Comparison of ENCODE assay signal across 24 cellular contexts in genomic region chr6:132227937-132228336, GRCh38.
DNase-seq lines count a peak whose midpoint lies in the region; ATAC-seq, FAIRE-seq and TF ChIP-seq lines count a peak whose summit lies in the region.
"Had no signal": no experiment of that assay in that cellular context is flagged by ENCODE, and none has a peak within 500 bp of the region (broad histone marks: within the 10 kb centered on the region; RNA-seq: fewer than 3 reads in every experiment).

No MANE protein-coding gene starts in this region.

- no peak for ATAC-seq in GM19397 (IDR thresholded peaks at IDR 0.05; ENCODE audit: unreplicated experiment)
- ATAC-seq: lower lobe of right lung, psoas muscle had no signal

- H2AFZ ChIP-seq in fibroblast of lung (ENCODE audit: low read length): no peak overlapping the region

- H3K9ac ChIP-seq in fibroblast of lung (ENCODE audit: insufficient read depth, low read length): no peak overlapping the region

- peaks cover 19% of the 10 kb centered on the region for H3K9me3 Mint-ChIP-seq in nephron

- H3K4me2 ChIP-seq in fibroblast of lung (ENCODE audit: extremely low read depth, insufficient read depth, low read length): no peak overlapping the region

- no peaks in the 10 kb centered on the region for H3K9me3 ChIP-seq in fibroblast of lung (ENCODE audit: control insufficient read depth, insufficient read depth, low read depth, low read length)
- H3K9me3 ChIP-seq: esophagus squamous epithelium, lower lobe of right lung, psoas muscle had no signal

- H3K36me3 Mint-ChIP-seq in nephron (ENCODE audit: low read depth): peaks cover 11% of the 10 kb centered on the region

- no peaks in the 10 kb centered on the region for H4K20me1 ChIP-seq in fibroblast of lung (ENCODE audit: control insufficient read depth, extremely low read depth, insufficient read depth, low read length)

- H3K27ac Mint-ChIP-seq in nephron: peak overlapping the region; percentile 72 to 83 (median 75)
- H3K27ac Mint-ChIP-seq: stimulated activated naive CD8-positive, alpha-beta T cell treated with anti-CD3 and anti-CD28 coated beads, Interleukin-15, Interleukin-2, amounts not matched to agents 100 ng/mL and 50 ng/mL, for 24 hours had no signal

- H3K4me1 Mint-ChIP-seq in nephron: peaks cover 62% of the 10 kb centered on the region
- H3K4me1 Mint-ChIP-seq: naive B cell had no signal

- H3K4me3 Mint-ChIP-seq in nephron: peak overlapping the region in 1 of 3 experiments; percentile 1
- H3K4me3 Mint-ChIP-seq: naive B cell; stimulated activated naive CD8-positive, alpha-beta T cell treated with anti-CD3 and anti-CD28 coated beads, Interleukin-15, Interleukin-2, amounts not matched to agents 100 ng/mL and 50 ng/mL, for 24 hours had no signal

- H3K27me3 ChIP-seq in fibroblast of lung (ENCODE audit: control insufficient read depth, insufficient read depth, low read length): no peaks in the 10 kb centered on the region
- H3K27me3 ChIP-seq: esophagus squamous epithelium had no signal

- H3K36me3 ChIP-seq in fibroblast of lung (ENCODE audit: control insufficient read depth, insufficient read depth, low read length): no peaks in the 10 kb centered on the region
- H3K36me3 ChIP-seq: esophagus squamous epithelium, lower lobe of right lung had no signal

- DNase-seq in AG09309 (ENCODE audit: low read depth) (peak; percentile 83), NCI-H226 (peak; percentile 75), fibroblast of lung (ENCODE audit: low read depth in 2 of 2) (peak; percentile 87 to 92), CD1c-positive myeloid dendritic cell (ENCODE audit: extremely low spot score) (no peak), NK-92 (lab: John Stamatoyannopoulos, UW; ENCODE audit: unreplicated experiment) (no peak), D721Med (ENCODE audit: insufficient read length, low spot score) (no peak)
- DNase-seq: activated CD4-positive, alpha-beta T cell treated with anti-CD3 and anti-CD28 coated beads for 4 hours; activated naive CD4-positive, alpha-beta T cell; COR-L47; esophagus squamous epithelium; lower lobe of right lung; naive B cell; NCI-H1417; NCI-H2227 treated with DMSO at 0.1 percent for 48 hours; psoas muscle; stimulated activated CD4-positive, alpha-beta T cell treated with anti-CD3 and anti-CD28 coated beads, Interleukin-15, amount 100 ng/mL, for 24 hours; T-helper 2 cell had no signal

- H3K4me1 ChIP-seq in fibroblast of lung (ENCODE audit: control insufficient read depth, extremely low read depth, insufficient read depth, low read length): no peaks in the 10 kb centered on the region
- H3K4me1 ChIP-seq: esophagus squamous epithelium, lower lobe of right lung, psoas muscle had no signal

- no peak for TF ChIP-seq CTCF in AG09309 (IDR thresholded peaks at IDR 0.05; ENCODE audit: control insufficient read depth, insufficient read depth, low read depth, low read length, missing control alignments)
- TF ChIP-seq CTCF in fibroblast of lung (conservative IDR thresholded peaks at IDR 0.05 in 1 of 2, IDR thresholded peaks at IDR 0.05 in 1 of 2; ENCODE audit: low read depth in 1 of 2, low read length in 2 of 2): no peak
- no peak for TF ChIP-seq CTCF in nephron (IDR thresholded peaks at IDR 0.05; ENCODE audit: unreplicated experiment in 3 of 3)
- no peak for TF ChIP-seq CTCF in D721Med (IDR thresholded peaks at IDR 0.05; ENCODE audit: insufficient read depth, missing control alignments)

- H3K79me2 ChIP-seq in fibroblast of lung (ENCODE audit: control insufficient read depth, insufficient read depth, low read length): no peaks in the 10 kb centered on the region

- H3K27ac ChIP-seq in fibroblast of lung (ENCODE audit: insufficient read depth, low read length): no peak overlapping the region
- H3K27ac ChIP-seq: esophagus squamous epithelium, lower lobe of right lung, psoas muscle had no signal

- no peak overlapping the region for H3K4me3 ChIP-seq in AG09309 (ENCODE audit: control insufficient read depth, low read depth, low read length)
- H3K4me3 ChIP-seq in fibroblast of lung (replicated peaks in 1 of 4; ENCODE audit: control extremely low read depth in 1 of 4, insufficient read depth in 1 of 4, low read depth in 3 of 4, low read length in 4 of 4): no peak overlapping the region
- H3K4me3 ChIP-seq: esophagus squamous epithelium, lower lobe of right lung, psoas muscle had no signal

- FAIRE-seq in D721Med (lab: Jason Lieb, UNC): no peak
- FAIRE-seq: G401.6, GM12891, H54, urothelium cell line had no signal

- no peaks in the 10 kb centered on the region for H3K27me3 Mint-ChIP-seq in nephron (ENCODE audit: low read depth)
- H3K27me3 Mint-ChIP-seq: naive B cell had no signal

Comparison
In these comparisons a context has a peak if more than half of its experiments do, and no peak if none do; other contexts are left out.
1. DNase-seq: peak in AG09309 (single experiment), NCI-H226 (single experiment) and fibroblast of lung (2 of 2); none in CD1c-positive myeloid dendritic cell (single experiment), NK-92 (single experiment) and D721Med (single experiment).